1 cellular context compared by ENCODE assay signal in the genomic region with DNA sequence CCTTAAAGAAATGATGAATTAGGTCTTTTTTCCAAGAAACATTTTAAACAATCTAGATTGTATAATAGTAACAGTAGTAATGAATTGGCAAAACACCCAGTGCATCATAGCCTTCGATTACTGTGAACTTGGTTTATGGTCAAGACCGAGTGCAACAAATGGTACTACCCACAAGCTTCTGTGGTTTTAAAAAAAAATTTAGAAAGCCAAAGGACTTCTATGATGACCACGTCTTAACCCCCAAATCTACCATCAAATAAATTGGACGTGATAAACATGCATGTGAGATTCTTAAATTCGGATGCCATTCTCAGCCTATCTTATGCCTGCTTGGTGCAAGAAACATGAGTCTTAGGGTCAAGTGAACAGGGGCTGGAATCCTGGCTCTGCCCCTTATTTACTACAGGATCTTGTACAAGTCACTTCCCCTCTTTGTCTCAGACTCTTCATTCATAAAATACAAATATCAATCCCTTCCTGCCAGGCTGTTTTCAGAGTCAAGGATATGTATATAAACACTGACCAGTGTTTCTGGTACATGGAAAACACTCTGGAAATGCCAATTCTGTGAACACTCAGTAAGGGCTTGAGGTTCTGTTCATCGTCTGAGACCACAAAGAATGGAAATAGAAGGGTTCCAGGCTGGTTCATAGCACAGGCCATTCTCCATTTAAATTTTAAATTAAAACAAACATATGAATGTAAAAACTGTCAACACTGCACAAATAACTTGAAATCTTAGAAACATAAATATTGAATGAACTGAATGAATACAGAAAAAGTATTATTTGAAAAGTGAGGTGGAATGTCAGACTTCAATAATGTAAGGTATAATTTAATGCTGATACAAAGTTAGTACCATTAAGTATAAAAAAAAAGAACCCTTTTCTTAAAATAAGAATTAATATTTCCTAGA.
TF ChIP-seq lines count a peak whose summit lies in the region.

No MANE protein-coding gene starts in this region.

TF ChIP-seq in neural cell, 6 proteins besides CTCF, POLR2A, EP300 and RAD21:
- TF ChIP-seq REST (IDR thresholded peaks at IDR 0.05; ENCODE audit: borderline replicate concordance) (no peak), EZH2 (IDR thresholded peaks at IDR 0.05; ENCODE audit: borderline replicate concordance, insufficient read depth, low read length, poor library complexity, severe bottlenecking) (no peak)
